ENCODE assay signal across 8 cellular contexts in the genomic region with DNA sequence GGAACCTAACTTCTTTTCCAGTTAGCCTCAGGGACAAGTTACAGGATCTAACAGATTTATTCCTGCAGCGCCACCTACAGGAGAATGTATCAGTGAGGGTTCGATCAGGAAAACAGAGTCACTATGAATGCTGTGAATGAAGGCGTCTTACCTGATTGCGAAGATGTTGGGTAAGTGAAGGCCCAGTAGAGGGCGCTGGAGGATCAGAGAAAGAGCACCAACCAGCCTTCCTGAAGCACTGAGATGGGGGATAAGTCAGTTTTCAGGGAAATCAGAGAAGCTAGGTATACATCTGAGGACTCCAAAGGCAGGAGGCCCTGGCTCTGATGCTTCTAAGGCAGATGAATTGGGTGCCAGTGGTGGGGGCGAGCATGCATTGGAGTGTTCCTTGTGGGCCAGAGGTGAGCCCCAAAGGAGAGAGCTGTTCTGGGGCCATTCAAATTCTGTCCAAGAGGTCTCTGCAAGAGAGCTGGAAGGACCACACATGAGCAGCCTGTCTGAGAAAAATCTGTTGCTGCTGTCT.
A peak's percentile ranks its signal among the peaks of the same experiment; 100 is the strongest.
DNase-seq lines count a peak whose midpoint lies in the region; ATAC-seq, FAIRE-seq and TF ChIP-seq lines count a peak whose summit lies in the region.

No MANE protein-coding gene starts in this region.

- no peak overlapping the region for H3K4me3 Mint-ChIP-seq in HFFc6

- no peaks in the 10 kb centered on the region for H3K36me3 ChIP-seq in Loucy (ENCODE audit: insufficient read depth, low read length)
- H3K36me3 ChIP-seq in bronchial epithelial cell (ENCODE audit: control insufficient read depth, insufficient read depth, low read length) = no peaks in the 10 kb centered on the region

- H3K27ac Mint-ChIP-seq in HFFc6 = no peak overlapping the region

- H3K9me3 Mint-ChIP-seq in HFFc6 = no peaks in the 10 kb centered on the region; the same call in 1 of the 2 replicates

- TF ChIP-seq CTCF in GM12873 (IDR thresholded peaks at IDR 0.05; ENCODE audit: insufficient read depth, low read depth, low read length, missing control alignments) (peak; percentile 91), HFFc6 (IDR thresholded peaks at IDR 0.05) (peak; percentile 87), Loucy (conservative IDR thresholded peaks at IDR 0.05; ENCODE audit: low read length) (peak; percentile 100), bronchial epithelial cell (IDR thresholded peaks at IDR 0.05; ENCODE audit: insufficient read depth, low read length, severe bottlenecking) (peak; percentile 92)

- FAIRE-seq in RCC 7860 (lab: Jason Lieb, UNC) (peak; percentile 85), bronchial epithelial cell (lab: Jason Lieb, UNC) (peak; percentile 98)

- H3K4me2 ChIP-seq in Loucy (ENCODE audit: low read depth, low read length, poor library complexity, severe bottlenecking) = no peak overlapping the region

- peak; percentile 75 for ATAC-seq in stimulated activated naive CD8-positive, alpha-beta T cell treated with anti-CD3 and anti-CD28 coated beads, Interleukin-15, Interleukin-2, amounts not matched to agents 100 U/mL and 50 U/mL, for 24 hours

- no peaks in the 10 kb centered on the region for H3K9me3 ChIP-seq in Loucy (ENCODE audit: insufficient read depth, low read depth, low read length)

- H3K9me2 ChIP-seq in Loucy (replicated peaks; ENCODE audit: low read depth, low read length) = no peaks in the 10 kb centered on the region

- H3K4me1 ChIP-seq in Loucy (ENCODE audit: insufficient read depth, low read length, poor library complexity, severe bottlenecking) = no peaks in the 10 kb centered on the region

- H3K27me3 ChIP-seq in Loucy (ENCODE audit: insufficient read depth, low read length, poor library complexity, severe bottlenecking) = no peaks in the 10 kb centered on the region
- H3K27me3 ChIP-seq in bronchial epithelial cell (ENCODE audit: control insufficient read depth, insufficient read depth, low read length) = no peaks in the 10 kb centered on the region

- H3K79me2 ChIP-seq in Loucy (ENCODE audit: insufficient read depth, low read length) = no peaks in the 10 kb centered on the region

- DNase-seq in AG08396 (ENCODE audit: low spot score) (peak; percentile 23), HFFc6 (peak; percentile 68), RCC 7860 (ENCODE audit: low spot score) (peak; percentile 81), bronchial epithelial cell (ENCODE audit: low read depth) (peak; percentile 90), left kidney (ENCODE audit: low read depth, low spot score) (peak; percentile 98)
- peak; percentile 47 for DNase-seq in stimulated activated naive CD8-positive, alpha-beta T cell treated with anti-CD3 and anti-CD28 coated beads, Interleukin-15, Interleukin-2, amounts not matched to agents 100 U/mL and 50 U/mL, for 24 hours

- no peaks in the 10 kb centered on the region for H4K20me1 ChIP-seq in Loucy (ENCODE audit: insufficient read depth, low read length, poor library complexity, severe bottlenecking)

- no peaks in the 10 kb centered on the region for H3F3A ChIP-seq in Loucy (ENCODE audit: low read depth)

- peak overlapping the region; percentile 32 for H2AFZ ChIP-seq in Loucy (ENCODE audit: low read length)

- no peaks in the 10 kb centered on the region for H3K27me3 Mint-ChIP-seq in HFFc6 (ENCODE audit: insufficient read depth)

- H3K9ac ChIP-seq in Loucy (ENCODE audit: low read depth, low read length, poor library complexity, severe bottlenecking) = no peak overlapping the region

- H3K4me1 Mint-ChIP-seq in HFFc6 (ENCODE audit: low read depth) = no peaks in the 10 kb centered on the region

- H3K4me3 ChIP-seq in Loucy (ENCODE audit: low read length, poor library complexity, severe bottlenecking) (no peak overlapping the region), bronchial epithelial cell (ENCODE audit: low read depth, low read length) (no peak overlapping the region)

- H3K36me3 Mint-ChIP-seq in HFFc6 (ENCODE audit: low read depth) = no peaks in the 10 kb centered on the region

Comparison
In these comparisons a context has a peak if more than half of its experiments do, and no peak if none do; other contexts are left out.
1. DNase-seq: peak in every context shown above with its lines; median percentile 98 in left kidney; 90 in bronchial epithelial cell; 81 in RCC 7860; 68 in HFFc6; 47 in stimulated activated naive CD8-positive, alpha-beta T cell treated with anti-CD3 and anti-CD28 coated beads, Interleukin-15, Interleukin-2, amounts not matched to agents 100 U/mL and 50 U/mL, for 24 hours; 23 in AG08396.